ENCODE assay signal across 9 cellular contexts in the genomic region with DNA sequence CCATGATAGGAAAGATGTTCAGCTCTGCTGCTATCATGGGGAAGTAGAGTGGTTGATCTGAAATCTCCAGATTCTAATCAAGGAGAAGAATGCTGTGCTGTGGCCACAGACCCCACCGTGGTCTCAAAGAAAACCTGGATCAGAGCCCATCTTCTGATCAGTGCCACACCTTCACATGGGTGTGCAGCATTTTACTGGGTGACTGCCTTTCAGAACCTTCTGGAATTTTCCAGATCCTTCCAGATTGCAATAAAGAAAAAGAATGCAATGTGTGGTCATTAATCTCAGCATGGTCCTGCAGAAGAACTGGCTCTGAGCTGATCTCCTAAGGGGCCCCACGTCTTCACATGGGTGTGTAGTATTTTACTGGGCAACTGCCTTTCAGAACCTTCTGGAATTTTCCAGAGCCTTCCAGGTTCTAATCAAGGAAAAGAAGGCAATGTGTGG. TPM values are rescaled to one million over a fixed set of nuclear protein-coding genes. Genes with fewer than 3 reads are reported as not detected.
A peak's percentile ranks its signal among the peaks of the same experiment; 100 is the strongest.
DNase-seq lines count a peak whose midpoint lies in the region; ATAC-seq and TF ChIP-seq lines count a peak whose summit lies in the region.
"Had no signal": no experiment of that assay in that cellular context is flagged by ENCODE, and none has a peak within 500 bp of the region (broad histone marks: within the 10 kb centered on the region; RNA-seq: fewer than 3 reads in every experiment).

No MANE protein-coding gene starts in this region.

- no peaks in the 10 kb centered on the region for H3K9me3 Mint-ChIP-seq in activated naive CD4-positive, alpha-beta T cell treated with anti-CD3 and anti-CD28 coated beads, Interleukin-2, amount 50 U/mL, for 24 hours
- no peaks in the 10 kb centered on the region for H3K9me3 Mint-ChIP-seq in activated CD8-positive, alpha-beta memory T cell treated with anti-CD3 and anti-CD28 coated beads, Interleukin-2, amount 10 ng/mL, durations not matched to agents 7 days and 5 days (ENCODE audit: low read depth)
- H3K9me3 Mint-ChIP-seq in type B pancreatic cell = no peaks in the 10 kb centered on the region
- H3K9me3 Mint-ChIP-seq: H9 had no signal

- TF ChIP-seq CTCF in type B pancreatic cell (conservative IDR thresholded peaks at IDR 0.05) = no peak

- H3K4me3 Mint-ChIP-seq in activated naive CD4-positive, alpha-beta T cell treated with anti-CD3 and anti-CD28 coated beads, Interleukin-2, amount 50 U/mL, for 24 hours = peak overlapping the region; percentile 2
- H3K4me3 Mint-ChIP-seq in activated CD8-positive, alpha-beta memory T cell treated with anti-CD3 and anti-CD28 coated beads, Interleukin-2, amount 10 ng/mL, durations not matched to agents 7 days and 5 days = no peak overlapping the region
- H3K4me3 Mint-ChIP-seq in type B pancreatic cell = no peak overlapping the region
- H3K4me3 Mint-ChIP-seq: H9 had no signal

- no peak for ATAC-seq in activated CD8-positive, alpha-beta memory T cell treated with anti-CD3 and anti-CD28 coated beads, Interleukin-2, amount 10 ng/mL, durations not matched to agents 7 days and 5 days
- ATAC-seq in HG03457 (IDR thresholded peaks at IDR 0.05; ENCODE audit: unreplicated experiment) (no peak), HG03097 (IDR thresholded peaks at IDR 0.05; ENCODE audit: low FRiP score, unreplicated experiment) (no peak)

- no peaks in the 10 kb centered on the region for H3K27me3 ChIP-seq in layer of hippocampus (ENCODE audit: control insufficient read depth, insufficient read depth, low read length)

- peak overlapping the region; percentile 84 for H3K27ac Mint-ChIP-seq in activated naive CD4-positive, alpha-beta T cell treated with anti-CD3 and anti-CD28 coated beads, Interleukin-2, amount 50 U/mL, for 24 hours
- peak overlapping the region; percentile 57 for H3K27ac Mint-ChIP-seq in activated CD8-positive, alpha-beta memory T cell treated with anti-CD3 and anti-CD28 coated beads, Interleukin-2, amount 10 ng/mL, durations not matched to agents 7 days and 5 days
- H3K27ac Mint-ChIP-seq in type B pancreatic cell = peak overlapping the region; percentile 78

- H3K4me1 Mint-ChIP-seq in activated naive CD4-positive, alpha-beta T cell treated with anti-CD3 and anti-CD28 coated beads, Interleukin-2, amount 50 U/mL, for 24 hours = peaks cover 83% of the 10 kb centered on the region
- peaks cover 64% of the 10 kb centered on the region for H3K4me1 Mint-ChIP-seq in activated CD8-positive, alpha-beta memory T cell treated with anti-CD3 and anti-CD28 coated beads, Interleukin-2, amount 10 ng/mL, durations not matched to agents 7 days and 5 days
- H3K4me1 Mint-ChIP-seq in type B pancreatic cell (ENCODE audit: unreplicated experiment) = peaks cover 18% of the 10 kb centered on the region

- no peaks in the 10 kb centered on the region for H3K27me3 Mint-ChIP-seq in activated naive CD4-positive, alpha-beta T cell treated with anti-CD3 and anti-CD28 coated beads, Interleukin-2, amount 50 U/mL, for 24 hours
- H3K27me3 Mint-ChIP-seq in activated CD8-positive, alpha-beta memory T cell treated with anti-CD3 and anti-CD28 coated beads, Interleukin-2, amount 10 ng/mL, durations not matched to agents 7 days and 5 days = no peaks in the 10 kb centered on the region
- no peaks in the 10 kb centered on the region for H3K27me3 Mint-ChIP-seq in type B pancreatic cell

- CTCF ChIA-PET in activated CD8-positive, alpha-beta memory T cell treated with anti-CD3 and anti-CD28 coated beads, Interleukin-2, amount 10 ng/mL, durations not matched to agents 7 days and 5 days (lab: Charles Lee) = interaction anchor here (1.0 to 1.9 kb wide), 5 partner anchors 9 to 115 kb away, joined by 3 to 5 read pairs (median 4); no protein-coding TSS in a partner anchor

- DNase-seq in activated naive CD4-positive, alpha-beta T cell treated with anti-CD3 and anti-CD28 coated beads, Interleukin-2, amount 50 U/mL, for 16 hours = no peak
- DNase-seq in activated CD8-positive, alpha-beta memory T cell treated with anti-CD3 and anti-CD28 coated beads, Interleukin-2, amount 10 ng/mL, durations not matched to agents 7 days and 5 days = no peak
- DNase-seq in type B pancreatic cell (ENCODE audit: extremely low spot score, unreplicated experiment) (no peak), NCI-H1930 (lab: John Stamatoyannopoulos, UW) (no peak)
- DNase-seq: H9 had no signal

- H3K27ac ChIP-seq in layer of hippocampus (ENCODE audit: low read depth, low read length) = peak overlapping the region; percentile 59

- H3K36me3 Mint-ChIP-seq in activated naive CD4-positive, alpha-beta T cell treated with anti-CD3 and anti-CD28 coated beads, Interleukin-2, amount 50 U/mL, for 24 hours = peaks cover 11% of the 10 kb centered on the region
- H3K36me3 Mint-ChIP-seq in activated CD8-positive, alpha-beta memory T cell treated with anti-CD3 and anti-CD28 coated beads, Interleukin-2, amount 10 ng/mL, durations not matched to agents 7 days and 5 days = peaks cover 57% of the 10 kb centered on the region
- H3K36me3 Mint-ChIP-seq in type B pancreatic cell = no peaks in the 10 kb centered on the region

RNA-seq across cellular contexts. Expression of a gene that starts 17.1 kb away (rescaled TPM):
- total RNA-seq in activated CD8-positive, alpha-beta memory T cell treated with anti-CD3 and anti-CD28 coated beads, Interleukin-2, amount 10 ng/mL, durations not matched to agents 7 days and 5 days = 100 to 1,000 TPM in 1 of 2 experiments, 10 to 100 TPM in 1; 94.7 to 101 TPM
- total RNA-seq in type B pancreatic cell (ENCODE audit: low replicate concordance) = 14.5 and 34.0 TPM in 2 replicates
